ENCODE assay signal across 24 cellular contexts in the genomic region with DNA sequence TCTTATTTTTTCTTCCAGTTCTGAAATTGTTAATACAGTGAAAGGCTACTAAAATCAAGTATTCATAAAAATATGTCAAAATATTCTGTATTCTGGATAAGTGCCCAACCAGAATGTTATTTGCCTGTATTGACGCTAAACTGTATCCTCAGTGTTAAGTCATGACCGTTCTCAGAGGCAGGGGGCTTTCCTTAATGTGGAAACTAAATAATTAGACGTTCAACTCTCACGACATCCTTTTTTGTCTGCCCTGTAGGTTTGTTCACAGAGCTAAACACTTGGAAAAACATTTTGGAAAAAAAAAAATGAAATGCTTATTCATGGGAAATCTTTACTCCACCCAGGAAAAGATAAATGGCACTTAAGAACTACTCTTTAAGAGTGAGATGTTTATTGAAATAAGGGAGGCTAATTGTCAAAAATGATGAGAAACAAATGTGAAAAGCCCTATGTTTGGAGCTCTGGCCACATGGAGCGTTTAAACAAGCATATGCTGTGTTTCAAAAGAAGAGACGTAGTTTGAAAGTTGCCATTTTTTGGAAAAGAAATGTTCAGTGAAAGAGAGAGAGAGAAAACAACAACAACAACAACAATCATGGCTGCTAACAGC.
DNase-seq lines count a peak whose midpoint lies in the region; ATAC-seq and TF ChIP-seq lines count a peak whose summit lies in the region.
"Had no signal": no experiment of that assay in that cellular context is flagged by ENCODE, and none has a peak within 500 bp of the region (broad histone marks: within the 10 kb centered on the region; RNA-seq: fewer than 3 reads in every experiment).

No MANE protein-coding gene starts in this region.

- no peak overlapping the region for H2BK15ac ChIP-seq in mesenchymal stem cell (ENCODE audit: low read depth, poor library complexity, severe bottlenecking)

- no peak for ATAC-seq in GM23338
- ATAC-seq: A549; CD8-positive, alpha-beta T cell; GM12878; HepG2; K562; Panc1 had no signal

- H3K18ac ChIP-seq in mesenchymal stem cell (ENCODE audit: low read depth in 1 of 2, low read length in 2 of 2): no peak overlapping the region

- H3K4me1 Mint-ChIP-seq in GM23338: no peaks in the 10 kb centered on the region

- no peaks in the 10 kb centered on the region for H3K79me1 ChIP-seq in mesenchymal stem cell (replicated peaks; ENCODE audit: low read length, poor library complexity, severe bottlenecking)

- H3K79me2 ChIP-seq in GM23338 (replicated peaks; ENCODE audit: insufficient read depth): no peaks in the 10 kb centered on the region

- no peaks in the 10 kb centered on the region for H3K27me3 Mint-ChIP-seq in GM23338 (ENCODE audit: insufficient read depth, low read depth, poor library complexity)

- H3K4ac ChIP-seq in mesenchymal stem cell (ENCODE audit: low read depth in 1 of 2, low read length in 2 of 2): no peak overlapping the region

- H3K14ac ChIP-seq in mesenchymal stem cell (ENCODE audit: low read length in 2 of 2): no peak overlapping the region

- no peak overlapping the region for H3K4me3 Mint-ChIP-seq in GM23338
- H3K4me3 Mint-ChIP-seq: CD8-positive, alpha-beta T cell had no signal

- H3K36me3 ChIP-seq in mesenchymal stem cell (ENCODE audit: control insufficient read depth in 1 of 2, insufficient read depth in 2 of 2, low read depth in 1 of 2, low read length in 2 of 2) (no peaks in the 10 kb centered on the region), vagina (no peaks in the 10 kb centered on the region), GM23338 (ENCODE audit: insufficient read depth) (no peaks in the 10 kb centered on the region)

- H4K20me1 ChIP-seq in GM23338 (replicated peaks; ENCODE audit: insufficient read depth): no peaks in the 10 kb centered on the region

- H3K4me1 ChIP-seq in mesenchymal stem cell (ENCODE audit: control insufficient read depth, insufficient read depth, low read depth, low read length): no peaks in the 10 kb centered on the region
- H3K4me1 ChIP-seq in vagina: peaks cover 31% of the 10 kb centered on the region
- H3K4me1 ChIP-seq in GM23338 (ENCODE audit: insufficient read depth): no peaks in the 10 kb centered on the region
- H3K4me1 ChIP-seq: A549 had no signal

- no peak overlapping the region for H2BK5ac ChIP-seq in mesenchymal stem cell (ENCODE audit: low read depth, low read length, poor library complexity, severe bottlenecking)

- no peak overlapping the region for H2BK120ac ChIP-seq in mesenchymal stem cell (ENCODE audit: low read depth, low read length)

- no peaks in the 10 kb centered on the region for H3K9me3 ChIP-seq in mesenchymal stem cell (ENCODE audit: control insufficient read depth, low read length)
- H3K9me3 ChIP-seq in vagina: no peaks in the 10 kb centered on the region
- H3K9me3 ChIP-seq: A549 had no signal

- no peak overlapping the region for H3K27ac Mint-ChIP-seq in GM23338
- H3K27ac Mint-ChIP-seq: CD8-positive, alpha-beta T cell had no signal

- TF ChIP-seq CTCF in vagina (IDR thresholded peaks at IDR 0.05): no peak
- no peak for TF ChIP-seq CTCF in GM23338 (conservative IDR thresholded peaks at IDR 0.05; ENCODE audit: low read depth in 2 of 2)
- TF ChIP-seq CTCF in dorsolateral prefrontal cortex (IDR thresholded peaks at IDR 0.05 in 54 of 56, conservative IDR thresholded peaks at IDR 0.05 in 2 of 56; ENCODE audit: low read depth in 1 of 56, partially characterized antibody in 56 of 56): no peak

- H3K27me3 ChIP-seq in mesenchymal stem cell (ENCODE audit: control insufficient read depth in 1 of 2, insufficient read depth in 1 of 2, low read length in 2 of 2): no peaks in the 10 kb centered on the region
- H3K27me3 ChIP-seq in vagina: no peaks in the 10 kb centered on the region
- no peaks in the 10 kb centered on the region for H3K27me3 ChIP-seq in GM23338 (ENCODE audit: insufficient read depth)
- no peaks in the 10 kb centered on the region for H3K27me3 ChIP-seq in dorsolateral prefrontal cortex

- DNase-seq in RPMI7951 (ENCODE audit: low read depth) (peak; percentile 24), fibroblast of peridontal ligament (ENCODE audit: extremely low read depth) (peak; percentile 61), mesenchymal stem cell (peak; percentile 89), vagina (ENCODE audit: extremely low spot score in 2 of 2) (no peak), NOMO-1 treated with DMSO at 0.1 percent for 48 hours (lab: John Stamatoyannopoulos, UW; ENCODE audit: unreplicated experiment) (no peak), GM23338 (ENCODE audit: low spot score) (no peak), dorsolateral prefrontal cortex (no peak)
- DNase-seq: CD8-positive, alpha-beta T cell; DMS 273 treated with DMSO at 0.1 percent for 48 hours; DMS79; EL; GDM1; H7; Kasumi-1; NCI-H2029; NCI-H446; NCI-H526 treated with DMSO at 0.1 percent for 48 hours; SHP77 treated with DMSO at 0.1 percent for 48 hours had no signal

- H3K4me3 ChIP-seq in mesenchymal stem cell (ENCODE audit: insufficient read depth in 1 of 2, low read depth in 1 of 2, low read length in 2 of 2) (no peak overlapping the region), vagina (no peak overlapping the region), GM23338 (no peak overlapping the region), dorsolateral prefrontal cortex (no peak overlapping the region)
- H3K4me3 ChIP-seq: A549, GM12878, K562 had no signal

- 44% methylated on average over 3 of the region's 6 CpGs for WGBS in mesenchymal stem cell

- no peaks in the 10 kb centered on the region for H3K36me3 Mint-ChIP-seq in GM23338 (ENCODE audit: low read depth)
- H3K36me3 Mint-ChIP-seq: CD8-positive, alpha-beta T cell had no signal

- H3K9ac ChIP-seq in mesenchymal stem cell (ENCODE audit: low read length): no peak overlapping the region

- no peak overlapping the region for H3K4me2 ChIP-seq in mesenchymal stem cell (ENCODE audit: low read length, poor library complexity, severe bottlenecking)
- H3K4me2 ChIP-seq in GM23338: no peak overlapping the region
- H3K4me2 ChIP-seq: A549 had no signal

- no peak overlapping the region for H4K8ac ChIP-seq in mesenchymal stem cell (ENCODE audit: low read length)

- no peak overlapping the region for H2AK5ac ChIP-seq in mesenchymal stem cell (ENCODE audit: low read length, severe bottlenecking)

- no peak overlapping the region for H2BK12ac ChIP-seq in mesenchymal stem cell (ENCODE audit: low read length in 2 of 2)

- no peaks in the 10 kb centered on the region for H3K9me2 ChIP-seq in GM23338 (ENCODE audit: insufficient read depth)

- H2AFZ ChIP-seq in mesenchymal stem cell (ENCODE audit: low read depth, low read length) (no peak overlapping the region), GM23338 (no peak overlapping the region)

- no peak for TF ChIP-seq POLR2A in vagina (IDR thresholded peaks at IDR 0.05)

- no peak overlapping the region for H4K91ac ChIP-seq in mesenchymal stem cell (ENCODE audit: low read length)

- H3K27ac ChIP-seq in mesenchymal stem cell (ENCODE audit: low read length, poor library complexity, severe bottlenecking): no peak overlapping the region
- H3K27ac ChIP-seq in vagina: peak overlapping the region; percentile 16
- H3K27ac ChIP-seq in GM23338 (ENCODE audit: low read depth): no peak overlapping the region
- no peak overlapping the region for H3K27ac ChIP-seq in dorsolateral prefrontal cortex
- H3K27ac ChIP-seq: A549, C4-2B had no signal

- no peak overlapping the region for H3K23ac ChIP-seq in mesenchymal stem cell (ENCODE audit: low read length in 2 of 2)

- intact Hi-C loops in vagina (cut with DNase I): no loop called here
- intact Hi-C loops in dorsolateral prefrontal cortex (cut with DNase I): no loop called here

- no peaks in the 10 kb centered on the region for H3F3A ChIP-seq in GM23338 (replicated peaks; ENCODE audit: low read depth)

- H3K9me3 Mint-ChIP-seq in GM23338: no peaks in the 10 kb centered on the region

TF ChIP-seq in GM23338, 12 proteins besides CTCF, POLR2A, EP300 and RAD21 (continues in another document):
- TF ChIP-seq ZNF114 (CRISPR knock-in tag; IDR thresholded peaks at IDR 0.05) (no peak), REST (IDR thresholded peaks at IDR 0.05; ENCODE audit: unreplicated experiment) (no peak)

Comparison
In these comparisons a context has a peak if more than half of its experiments do, and no peak if none do; other contexts are left out.
1. DNase-seq: peak in RPMI7951 (single experiment), fibroblast of peridontal ligament (single experiment) and mesenchymal stem cell (single experiment); none in vagina (0 of 2), NOMO-1 treated with DMSO at 0.1 percent for 48 hours (single experiment), GM23338 (single experiment) and dorsolateral prefrontal cortex (0 of 10).